ENCODE assay signal across 10 cellular contexts in the genomic region with DNA sequence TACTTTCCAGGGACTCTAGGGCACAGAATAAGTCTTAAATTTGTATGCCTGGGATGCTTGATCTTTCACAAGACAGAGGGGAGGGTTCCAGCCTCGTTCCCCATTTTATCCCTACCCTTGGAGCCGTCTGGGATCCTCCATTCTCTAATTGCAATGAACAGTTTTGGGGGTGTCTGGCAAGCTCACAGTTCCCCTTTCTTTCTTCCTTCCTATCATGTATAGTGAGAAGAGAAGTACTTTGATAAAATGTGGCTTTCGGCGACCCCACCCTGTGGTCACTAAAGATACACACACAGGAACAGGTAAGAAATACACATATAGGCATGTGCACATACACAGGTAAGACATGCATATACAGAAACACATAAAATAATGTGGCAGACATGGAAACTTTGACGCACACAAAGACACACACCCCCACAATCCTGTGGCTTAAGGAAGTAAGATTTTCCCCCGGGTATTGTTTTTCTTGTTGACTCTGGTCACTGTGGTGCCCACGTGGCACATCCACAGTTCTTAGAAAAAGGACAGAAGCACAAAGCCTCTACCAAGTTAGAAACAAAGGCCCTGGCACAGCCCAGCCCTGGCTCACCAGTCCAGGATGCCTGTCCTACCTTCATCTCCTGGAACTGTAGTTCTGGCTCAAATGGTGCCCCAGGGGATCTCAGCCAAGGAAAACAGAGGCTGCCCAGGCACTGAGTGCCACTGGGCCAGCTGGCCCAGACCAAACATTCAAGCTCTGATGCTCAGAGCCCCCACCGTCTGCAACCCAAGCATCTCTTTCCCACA. TPM values are rescaled to one million over a fixed set of nuclear protein-coding genes. Genes with fewer than 3 reads are reported as not detected.
DNase-seq lines count a peak whose midpoint lies in the region; ATAC-seq, FAIRE-seq and TF ChIP-seq lines count a peak whose summit lies in the region.
"Had no signal": no experiment of that assay in that cellular context is flagged by ENCODE, and none has a peak within 500 bp of the region (broad histone marks: within the 10 kb centered on the region; RNA-seq: fewer than 3 reads in every experiment).

No MANE protein-coding gene starts in this region.

- H3K79me2 ChIP-seq in HepG2 (ENCODE audit: insufficient read depth, low read length) = no peaks in the 10 kb centered on the region

- TF ChIP-seq EP300 in HepG2 (IDR thresholded peaks at IDR 0.05; ENCODE audit: low read depth in 2 of 2, low read length in 2 of 2) = no peak
- no peak for TF ChIP-seq EP300 in HepG2 (CRISPR knock-in tag; IDR thresholded peaks at IDR 0.05; ENCODE audit: borderline replicate concordance)

- no peak overlapping the region for H2AFZ ChIP-seq in HepG2 (ENCODE audit: low read length)

- H3K4me3 ChIP-seq in HepG2 (replicated peaks in 1 of 3; ENCODE audit: insufficient read depth in 1 of 3, low read depth in 2 of 3, low read length in 3 of 3) = no peak overlapping the region
- no peak overlapping the region for H3K4me3 ChIP-seq in aorta (ENCODE audit: low read length in 2 of 2)

- peaks cover 27% of the 10 kb centered on the region for H3K4me1 ChIP-seq in HepG2 (ENCODE audit: insufficient read depth, low read length)
- H3K4me1 ChIP-seq in aorta (ENCODE audit: control insufficient read depth in 1 of 2, insufficient read depth in 2 of 2, low read length in 2 of 2) = peaks cover 0 to 5% of the 10 kb centered on the region in 2 donors

- CTCF ChIA-PET in HepG2 (lab: Yijun Ruan, JAX; ENCODE audit: low intra/inter-chr PET ratio, low total read pairs) = interaction anchor here (3.2 to 3.4 kb wide), 2 partner anchors 88 to 142 kb away, joined by 13 to 80 read pairs; no protein-coding TSS in a partner anchor

- H3K9ac ChIP-seq in HepG2 (ENCODE audit: insufficient read depth, low read depth, low read length) = no peak overlapping the region

- BruUV-seq in HepG2 (replicated peaks; lab: Mats Ljungman, UMichigan) = no TSS peak

- POLR2A ChIA-PET in HepG2 (lab: Yijun Ruan, JAX) = no interaction called here

- no peak for TF ChIP-seq POLR2A in HepG2 (IDR thresholded peaks at IDR 0.05; ENCODE audit: insufficient read depth in 1 of 2, low read depth in 2 of 2, low read length in 2 of 2)

- no peaks in the 10 kb centered on the region for H3K9me3 Mint-ChIP-seq in activated T-cell treated with anti-CD3 and anti-CD28 coated beads, Interleukin-2, amount 50 U/mL, for 4 hours
- no peaks in the 10 kb centered on the region for H3K9me3 Mint-ChIP-seq in osteocyte (ENCODE audit: unreplicated experiment)

- no peak overlapping the region for H3K27ac Mint-ChIP-seq in osteocyte (ENCODE audit: unreplicated experiment)

- H3K27me3 Mint-ChIP-seq in activated T-cell treated with anti-CD3 and anti-CD28 coated beads, Interleukin-2, amount 50 U/mL, for 4 hours (ENCODE audit: low read depth) = no peaks in the 10 kb centered on the region
- peaks cover 14% of the 10 kb centered on the region for H3K27me3 Mint-ChIP-seq in osteocyte (ENCODE audit: unreplicated experiment)

- H3K9me3 ChIP-seq in HepG2 (ENCODE audit: low read length) (no peaks in the 10 kb centered on the region), aorta (ENCODE audit: control insufficient read depth, low read length) (no peaks in the 10 kb centered on the region)

- peak overlapping the region; percentile 74 for H3K4me2 ChIP-seq in HepG2 (ENCODE audit: low read depth, low read length)

- no peak for FAIRE-seq in HepG2 (lab: Jason Lieb, UNC)

- TF ChIP-seq CTCF in HepG2 (CRISPR knock-in tag; IDR thresholded peaks at IDR 0.05) = no peak
- TF ChIP-seq CTCF in osteocyte (IDR thresholded peaks at IDR 0.05) = no peak

- intact Hi-C loops in HepG2 (cut with micrococcal nuclease; ENCODE audit: unreplicated experiment) (no loop called here), aorta (cut with DNase I) (no loop called here)

- H3K4me1 Mint-ChIP-seq in activated T-cell treated with anti-CD3 and anti-CD28 coated beads, Interleukin-2, amount 50 U/mL, for 4 hours (ENCODE audit: low read depth) = peaks cover 30% of the 10 kb centered on the region
- peaks cover 10% of the 10 kb centered on the region for H3K4me1 Mint-ChIP-seq in osteocyte (ENCODE audit: unreplicated experiment)

- no peaks in the 10 kb centered on the region for H4K20me1 ChIP-seq in HepG2 (ENCODE audit: insufficient read depth, low read length)

- in situ Hi-C loops in HepG2 (cut with HindIII; ENCODE audit: extremely low pct_ligation_motif_present, low pct_unique_long_range_greater_than_20kb) = loop anchor here (5.0 kb wide), 1 partner anchor 145 kb away; no protein-coding TSS in a partner anchor

- no peak overlapping the region for H3K27ac ChIP-seq in HepG2 (ENCODE audit: extremely low read length, insufficient read depth, low read length)
- peak overlapping the region; percentile 13 to 59 for H3K27ac ChIP-seq in aorta (ENCODE audit: low read depth in 1 of 2, low read length in 2 of 2)
- H3K27ac ChIP-seq: C4-2B had no signal

- DNase-seq in stimulated activated CD4-positive, alpha-beta T cell treated with anti-CD3 and anti-CD28 coated beads, Interleukin-15, amount 100 ng/mL, for 24 hours = peak; percentile 26
- DNase-seq in stimulated activated CD4-positive, alpha-beta T cell treated with anti-CD3 and anti-CD28 coated beads, Interleukin-4, amount 100 ng/mL, for 1 hour = no peak
- DNase-seq in activated T-cell treated with anti-CD3 and anti-CD28 coated beads, Interleukin-2, amount 50 U/mL, for 4 hours = no peak
- no peak for DNase-seq in HepG2 (ENCODE audit: low spot score)
- peak in 1 of 2 donors; percentile 74 for DNase-seq in aorta
- no peak for DNase-seq in osteocyte (ENCODE audit: extremely low spot score, unreplicated experiment)

- H3K27me3 ChIP-seq in HepG2 (ENCODE audit: control insufficient read depth in 1 of 2, insufficient read depth in 2 of 2, low read length in 2 of 2) (no peaks in the 10 kb centered on the region), aorta (ENCODE audit: control insufficient read depth in 1 of 2, insufficient read depth in 2 of 2, low read length in 1 of 2) (no peaks in the 10 kb centered on the region)

- no peak for TF ChIP-seq RAD21 in HepG2 (CRISPR knock-in tag; IDR thresholded peaks at IDR 0.05)

- peak overlapping the region; percentile 51 for H3K4me3 Mint-ChIP-seq in activated T-cell treated with anti-CD3 and anti-CD28 coated beads, Interleukin-2, amount 50 U/mL, for 4 hours
- H3K4me3 Mint-ChIP-seq in osteocyte (ENCODE audit: unreplicated experiment) = no peak overlapping the region

- no peaks in the 10 kb centered on the region for H3K36me3 ChIP-seq in HepG2 (replicated peaks in 1 of 2; ENCODE audit: control insufficient read depth in 1 of 2, insufficient read depth in 2 of 2, low read length in 2 of 2)
- no peaks in the 10 kb centered on the region for H3K36me3 ChIP-seq in aorta (ENCODE audit: control insufficient read depth in 1 of 2, insufficient read depth in 2 of 2, low read length in 1 of 2)

- ATAC-seq in activated T-cell treated with anti-CD3 and anti-CD28 coated beads, Interleukin-2, amount 50 U/mL, for 4 hours = no peak
- ATAC-seq in HepG2 = no peak
- peak; percentile 88 for ATAC-seq in aorta (ENCODE audit: low FRiP score)
- no peak for ATAC-seq in GM21723 (IDR thresholded peaks at IDR 0.05; ENCODE audit: unreplicated experiment)
- no peak for ATAC-seq in GM19035 (IDR thresholded peaks at IDR 0.05; ENCODE audit: unreplicated experiment)
- ATAC-seq: Panc1 had no signal

- 16% methylated on average over 8 of the region's 8 CpGs for WGBS in HepG2 (ENCODE audit: low lambda C conversion rate)
- WGBS in aorta, 2 donors = 20% methylated on average over 8 of the region's 8 CpGs

- no peaks in the 10 kb centered on the region for H3K36me3 Mint-ChIP-seq in activated T-cell treated with anti-CD3 and anti-CD28 coated beads, Interleukin-2, amount 50 U/mL, for 4 hours (ENCODE audit: insufficient read depth)
- peaks cover 3% of the 10 kb centered on the region for H3K36me3 Mint-ChIP-seq in osteocyte (ENCODE audit: unreplicated experiment)

RNA-seq across cellular contexts. Expression of gene SMU1, which starts 6.3 kb away (rescaled TPM):
- 10 to 100 TPM; 31.0 to 33.9 (median 32.3) TPM for total RNA-seq in activated T-cell treated with anti-CD3 and anti-CD28 coated beads, Interleukin-2, amount 50 U/mL, for 4 hours
- 36.6 and 51.5 TPM in 2 replicates for total RNA-seq in HepG2 (2016; rRNA removed; fragmentation: Illumina TruSeq; extraction: Trizol)
- total RNA-seq in HepG2 (2016; cell fraction: cytosol; rRNA removed; fragmentation: Illumina TruSeq; extraction: Trizol; ENCODE audit: low read depth) = 3.1 and 3.9 TPM in 2 replicates
- total RNA-seq in HepG2 (2016; cell fraction: insoluble cytoplasmic fraction; rRNA removed; fragmentation: Illumina TruSeq; extraction: Trizol) = 36.2 and 50.8 TPM in 2 replicates
- total RNA-seq in HepG2 (2016; cell fraction: membrane; rRNA removed; fragmentation: Illumina TruSeq; extraction: Trizol) = 8.5 and 9.5 TPM in 2 replicates
- 17.2 and 19.0 TPM in 2 replicates for total RNA-seq in HepG2 (2016; cell fraction: nucleus; rRNA removed; fragmentation: Illumina TruSeq; extraction: Trizol)
- polyA plus RNA-seq in HepG2 (2011; rRNA removed) = 12.4 and 12.9 TPM in 2 replicates
- 7.3 and 9.6 TPM in 2 replicates for polyA plus RNA-seq in HepG2 (2011; cell fraction: cytosol; rRNA removed)
- 4.2 and 5.2 TPM in 2 replicates for polyA plus RNA-seq in HepG2 (2011; cell fraction: nucleus; rRNA removed)
- polyA plus RNA-seq in HepG2 (2012) = 10.5 and 14.2 TPM in 2 replicates
- 1.4 and 1.8 TPM in 2 replicates for polyA plus RNA-seq in HepG2 (2016; cell fraction: cytosol; fragmentation: Illumina TruSeq; extraction: Trizol; ENCODE audit: low read depth)
- 30.6 and 31.7 TPM in 2 replicates for polyA plus RNA-seq in HepG2 (2016; cell fraction: insoluble cytoplasmic fraction; fragmentation: Illumina TruSeq; extraction: Trizol; ENCODE audit: low read depth)
- 2.9 and 3.4 TPM in 2 replicates for polyA plus RNA-seq in HepG2 (2016; cell fraction: membrane; fragmentation: Illumina TruSeq; extraction: Trizol; ENCODE audit: low read depth)
- polyA plus RNA-seq in HepG2 (2016; cell fraction: nucleus; fragmentation: Illumina TruSeq; extraction: Trizol; ENCODE audit: insufficient read depth, low read depth) = 15.2 TPM in 2 replicates
- polyA minus RNA-seq in HepG2 (2011; rRNA and poly(A)+ RNA removed; ENCODE audit: low replicate concordance) = 13.5 and 23.0 TPM in 2 replicates
- 13.7 and 17.2 TPM in 2 replicates for polyA minus RNA-seq in HepG2 (2011; cell fraction: cytosol; rRNA and poly(A)+ RNA removed)
- 13.6 and 16.0 TPM in 2 replicates for polyA minus RNA-seq in HepG2 (2011; cell fraction: nucleus; rRNA and poly(A)+ RNA removed)
- 10 to 100 TPM; 15.8 to 18.7 TPM for total RNA-seq in aorta
- polyA plus RNA-seq in aorta = 1 to 10 TPM; 8.3 to 8.5 TPM
- 22.4 and 23.0 TPM in 2 replicates for total RNA-seq in osteocyte

RNA-seq across cellular contexts. Expression of gene DNAJA1, which starts 57.7 kb away (rescaled TPM):
- total RNA-seq in activated T-cell treated with anti-CD3 and anti-CD28 coated beads, Interleukin-2, amount 50 U/mL, for 4 hours = 100 to 1,000 TPM; 304 to 321 (median 315) TPM
- total RNA-seq in HepG2 (2016; rRNA removed; fragmentation: Illumina TruSeq; extraction: Trizol) (306 and 476 TPM in 2 replicates), aorta (100 to 1,000 TPM in 1 of 2 donors, 10 to 100 TPM in 1; 89.8 to 101 TPM), osteocyte (132 and 139 TPM in 2 replicates)
- total RNA-seq in HepG2 (2016; cell fraction: cytosol; rRNA removed; fragmentation: Illumina TruSeq; extraction: Trizol; ENCODE audit: low read depth) = 42.9 and 56.4 TPM in 2 replicates
- total RNA-seq in HepG2 (2016; cell fraction: insoluble cytoplasmic fraction; rRNA removed; fragmentation: Illumina TruSeq; extraction: Trizol) = 309 and 474 TPM in 2 replicates
- 79.1 and 92.3 TPM in 2 replicates for total RNA-seq in HepG2 (2016; cell fraction: membrane; rRNA removed; fragmentation: Illumina TruSeq; extraction: Trizol)
- total RNA-seq in HepG2 (2016; cell fraction: nucleus; rRNA removed; fragmentation: Illumina TruSeq; extraction: Trizol) = 126 TPM in 2 replicates
- polyA plus RNA-seq in HepG2 (2011; rRNA removed) (95.9 and 102 TPM in 2 replicates), aorta (10 to 100 TPM; 39.5 to 78.1 TPM)
- polyA plus RNA-seq in HepG2 (2011; cell fraction: cytosol; rRNA removed) = 43.2 and 82.0 TPM in 2 replicates
- polyA plus RNA-seq in HepG2 (2011; cell fraction: nucleus; rRNA removed) = 19.9 and 31.3 TPM in 2 replicates
- polyA plus RNA-seq in HepG2 (2012) = 102 and 153 TPM in 2 replicates
- 26.1 and 28.0 TPM in 2 replicates for polyA plus RNA-seq in HepG2 (2016; cell fraction: cytosol; fragmentation: Illumina TruSeq; extraction: Trizol; ENCODE audit: low read depth)
- 484 and 519 TPM in 2 replicates for polyA plus RNA-seq in HepG2 (2016; cell fraction: insoluble cytoplasmic fraction; fragmentation: Illumina TruSeq; extraction: Trizol; ENCODE audit: low read depth)
- 42.3 and 49.5 TPM in 2 replicates for polyA plus RNA-seq in HepG2 (2016; cell fraction: membrane; fragmentation: Illumina TruSeq; extraction: Trizol; ENCODE audit: low read depth)
- polyA plus RNA-seq in HepG2 (2016; cell fraction: nucleus; fragmentation: Illumina TruSeq; extraction: Trizol; ENCODE audit: insufficient read depth, low read depth) = 166 and 181 TPM in 2 replicates
- polyA minus RNA-seq in HepG2 (2011; rRNA and poly(A)+ RNA removed; ENCODE audit: low replicate concordance) = 73.7 and 236 TPM in 2 replicates
- 80.4 and 96.1 TPM in 2 replicates for polyA minus RNA-seq in HepG2 (2011; cell fraction: cytosol; rRNA and poly(A)+ RNA removed)
- polyA minus RNA-seq in HepG2 (2011; cell fraction: nucleus; rRNA and poly(A)+ RNA removed) = 51.5 and 96.6 TPM in 2 replicates
